In genomic region chr12:12701457-12701856, GRCh38 we compare ENCODE assay signal across 27 cellular contexts. TPM values are rescaled to one million over a fixed set of nuclear protein-coding genes. Genes with fewer than 3 reads are reported as not detected.
"Had no signal": no experiment of that assay in that cellular context is flagged by ENCODE, and none has a peak within 500 bp of the region (broad histone marks: within the 10 kb centered on the region; RNA-seq: fewer than 3 reads in every experiment).

No MANE protein-coding gene starts in this region.

- H3K27ac ChIP-seq: adrenal gland, ascending aorta, cardiac muscle cell, colonic mucosa, dorsolateral prefrontal cortex, pancreas, prostate gland, skin epidermis, testis, transverse colon had no signal

- H3K4me3 ChIP-seq: adrenal gland, ascending aorta, cardiac muscle cell, colonic mucosa, dorsolateral prefrontal cortex, pancreas, prostate gland, skin epidermis, testis, transverse colon had no signal

- H3K27me3 ChIP-seq: adrenal gland, ascending aorta, cardiac muscle cell, colonic mucosa, dorsolateral prefrontal cortex, pancreas, testis, transverse colon had no signal

- ATAC-seq: left cardiac atrium; left ventricle myocardium superior; pancreas; sciatic nerve; stimulated activated naive CD8-positive, alpha-beta T cell treated with anti-CD3 and anti-CD28 coated beads, Interleukin-15, Interleukin-2, amounts not matched to agents 100 U/mL and 50 U/mL, for 24 hours had no signal

- H3K4me1 ChIP-seq: prostate gland had no signal

- DNase-seq: activated CD4-positive, alpha-beta T cell treated with anti-CD3 and anti-CD28 coated beads for 4 hours; activated CD4-positive, alpha-beta T cell treated with anti-CD3 and anti-CD28 coated beads, Interleukin-2, amount 50 U/mL, for 4 hours; activated effector memory CD4-positive, alpha-beta T cell treated with anti-CD3 and anti-CD28 coated beads, Interleukin-2, amount 50 U/mL, for 16 hours; activated naive CD4-positive, alpha-beta T cell treated with anti-CD3 and anti-CD28 coated beads for 36 hours; activated naive CD8-positive, alpha-beta T cell treated with anti-CD3 and anti-CD28 coated beads for 36 hours; adrenal gland; cerebellar nuclear complex; colonic mucosa; dorsolateral prefrontal cortex; left cardiac atrium; left ventricle myocardium superior; naive B cell; nephron progenitor cell; nucleus accumbens; pancreas; retina; stimulated activated CD4-positive, alpha-beta T cell treated with anti-CD3 and anti-CD28 coated beads, Interleukin-12 subunit alpha, Interleukin-12 subunit beta, amount 100 ng/mL, for 4 hours; stimulated activated CD4-positive, alpha-beta T cell treated with anti-CD3 and anti-CD28 coated beads, Interleukin-4, amount 100 ng/mL, for 1 hour; stimulated activated naive CD8-positive, alpha-beta T cell treated with anti-CD3 and anti-CD28 coated beads, Interleukin-15, Interleukin-2, amounts not matched to agents 100 U/mL and 50 U/mL, for 24 hours; T-helper 1 cell; testis; transverse colon had no signal

- H3K36me3 ChIP-seq: adrenal gland, ascending aorta, cardiac muscle cell, colonic mucosa, pancreas, prostate gland, transverse colon had no signal

- H3K9me3 ChIP-seq: adrenal gland, ascending aorta, colonic mucosa, pancreas, prostate gland, testis, transverse colon had no signal

RNA-seq across cellular contexts. Expression of gene GPR19, which starts 5.5 kb away (rescaled TPM):
- total RNA-seq: ascending aorta, left cardiac atrium, left ventricle myocardium superior, prostate gland, transverse colon had no signal
